8 cellular contexts compared by ENCODE assay signal in genomic region chr10:96339956-96340904, GRCh38. TPM values are rescaled to one million over a fixed set of nuclear protein-coding genes. Genes with fewer than 3 reads are reported as not detected.
DNase-seq lines count a peak whose midpoint lies in the region; ATAC-seq, FAIRE-seq and TF ChIP-seq lines count a peak whose summit lies in the region.

No MANE protein-coding gene starts in this region.

- DNase-seq in GM18507 (ENCODE audit: extremely low spot score, insufficient read length, low read depth) (no peak), RWPE1 (ENCODE audit: low spot score) (peak; percentile 59), foreskin keratinocyte (peak; percentile 26 to 60), pons (ENCODE audit: low spot score) (peak; percentile 85)
- peak; percentile 11 for DNase-seq in activated T-helper 9 cell treated with anti-CD3 and anti-CD28 coated beads, Interleukin-2, amount 50 U/mL, for 16 hours (ENCODE audit: low read depth)

- FAIRE-seq in A204.1 (lab: Jason Lieb, UNC) (peak; percentile 86), GM18507 (lab: Jason Lieb, UNC) (peak; percentile 64)

- no peak overlapping the region for H3K27ac ChIP-seq in KMS-11
- no peak overlapping the region for H3K27ac ChIP-seq in RWPE1
- no peak overlapping the region for H3K27ac ChIP-seq in foreskin keratinocyte

- CTCF ChIA-PET in RWPE1 (lab: Yijun Ruan, JAX) = interaction anchor here (0.6 to 1.0 kb wide), 6 partner anchors 9 to 850 kb away, joined by 3 to 6 read pairs (median 3); no protein-coding TSS in a partner anchor

- TF ChIP-seq CTCF in KMS-11 (conservative IDR thresholded peaks at IDR 0.05; ENCODE audit: low read depth, low read length) (peak; percentile 83), RWPE1 (conservative IDR thresholded peaks at IDR 0.05; ENCODE audit: low read depth) (peak; percentile 54), foreskin keratinocyte (conservative IDR thresholded peaks at IDR 0.05) (peak; percentile 75)

- no peak overlapping the region for H3K4me3 ChIP-seq in KMS-11 (IDR thresholded peaks at IDR 0.05; ENCODE audit: insufficient read depth, low read depth, low read length)

- H3K9ac ChIP-seq in KMS-11 = no peak overlapping the region

- no peaks in the 10 kb centered on the region for H3K36me3 ChIP-seq in KMS-11 (ENCODE audit: insufficient read depth)

- POLR2A ChIA-PET in RWPE1 (lab: Yijun Ruan, JAX; ENCODE audit: low non-redundant PET) = no interaction called here

- H3K27me3 ChIP-seq in KMS-11 (ENCODE audit: insufficient read depth, low read depth) = no peaks in the 10 kb centered on the region
- peaks cover 10% of the 10 kb centered on the region for H3K27me3 ChIP-seq in foreskin keratinocyte

- no peak overlapping the region for H2AFZ ChIP-seq in KMS-11 (ENCODE audit: low read depth)

- no peak overlapping the region for H3K4me2 ChIP-seq in KMS-11

- no peaks in the 10 kb centered on the region for H4K20me1 ChIP-seq in KMS-11 (ENCODE audit: insufficient read depth)

- ATAC-seq in foreskin keratinocyte (peak; percentile 93), GM19463 (IDR thresholded peaks at IDR 0.05; ENCODE audit: unreplicated experiment) (no peak)

- H3K79me2 ChIP-seq in KMS-11 (ENCODE audit: insufficient read depth, low read depth) = no peaks in the 10 kb centered on the region

- H3K4me1 ChIP-seq in KMS-11 (ENCODE audit: low read depth, poor library complexity, severe bottlenecking) (peaks cover 12% of the 10 kb centered on the region), foreskin keratinocyte (no peaks in the 10 kb centered on the region)

RNA-seq across cellular contexts. Expression of gene OPALIN, which starts 18.6 kb away (rescaled TPM):
- not detected in 2 replicates for total RNA-seq in foreskin keratinocyte
- not detected in 2 replicates for polyA plus RNA-seq in foreskin keratinocyte

RNA-seq across cellular contexts. Expression of gene DNTT, which starts 36.0 kb away (rescaled TPM):
- total RNA-seq in foreskin keratinocyte = not detected in 2 replicates
- not detected in 2 replicates for polyA plus RNA-seq in foreskin keratinocyte
